ENCODE assay signal across 32 cellular contexts in genomic region chr12:57037264-57037663, GRCh38. TPM values are rescaled to one million over a fixed set of nuclear protein-coding genes. Genes with fewer than 3 reads are reported as not detected.
"Had no signal": no experiment of that assay in that cellular context is flagged by ENCODE, and none has a peak within 500 bp of the region (broad histone marks: within the 10 kb centered on the region; RNA-seq: fewer than 3 reads in every experiment).

No MANE protein-coding gene starts in this region.

- H3K27me3 Mint-ChIP-seq: activated CD4-positive, alpha-beta T cell treated with anti-CD3 and anti-CD28 coated beads, Interleukin-2, amount 10 ng/mL, durations not matched to agents 24 days and 14 days had no signal

- ATAC-seq: activated CD8-positive, alpha-beta T cell treated with anti-CD3 and anti-CD28 coated beads for 36 hours; activated T-cell treated with anti-CD3 and anti-CD28 coated beads, Interleukin-2, amount 50 U/mL, for 72 hours; activated T-helper 17 cell treated with anti-CD3 and anti-CD28 coated beads, Interleukin-2, amount 50 U/mL, for 72 hours; Panc1 had no signal

- H3K4me3 Mint-ChIP-seq: activated CD4-positive, alpha-beta T cell treated with anti-CD3 and anti-CD28 coated beads, Interleukin-2, amount 10 ng/mL, durations not matched to agents 24 days and 14 days; activated CD8-positive, alpha-beta T cell treated with anti-CD3 and anti-CD28 coated beads for 36 hours; activated naive CD8-positive, alpha-beta T cell treated with anti-CD3 and anti-CD28 coated beads for 36 hours; activated T-cell treated with anti-CD3 and anti-CD28 coated beads, Interleukin-2, amount 50 U/mL, for 72 hours; activated T-helper 17 cell treated with anti-CD3 and anti-CD28 coated beads, Interleukin-2, amount 50 U/mL, for 72 hours had no signal

- H3K36me3 ChIP-seq: ascending aorta, cardiac muscle cell, SJCRH30, WERI-Rb-1 had no signal

- H3K9me3 Mint-ChIP-seq: activated CD4-positive, alpha-beta T cell treated with anti-CD3 and anti-CD28 coated beads, Interleukin-2, amount 10 ng/mL, durations not matched to agents 24 days and 14 days; activated CD8-positive, alpha-beta T cell treated with anti-CD3 and anti-CD28 coated beads for 36 hours; activated naive CD8-positive, alpha-beta T cell treated with anti-CD3 and anti-CD28 coated beads for 36 hours; activated T-cell treated with anti-CD3 and anti-CD28 coated beads, Interleukin-2, amount 50 U/mL, for 72 hours; activated T-helper 17 cell treated with anti-CD3 and anti-CD28 coated beads, Interleukin-2, amount 50 U/mL, for 72 hours had no signal

- H3K36me3 Mint-ChIP-seq: activated naive CD8-positive, alpha-beta T cell treated with anti-CD3 and anti-CD28 coated beads for 36 hours had no signal

- H3K4me1 ChIP-seq: ascending aorta, SJCRH30 had no signal

- H3K4me3 ChIP-seq: ascending aorta, cardiac muscle cell, SJCRH30, SK-N-MC had no signal

- H3K9me3 ChIP-seq: ascending aorta, SJCRH30 had no signal

- H3K27ac ChIP-seq: ascending aorta, cardiac muscle cell, SJCRH30, SK-N-MC, WERI-Rb-1 had no signal

- H3K4me1 Mint-ChIP-seq: activated naive CD8-positive, alpha-beta T cell treated with anti-CD3 and anti-CD28 coated beads for 36 hours; activated T-helper 17 cell treated with anti-CD3 and anti-CD28 coated beads, Interleukin-2, amount 50 U/mL, for 72 hours had no signal

- H3K27me3 ChIP-seq: ascending aorta, cardiac muscle cell had no signal

- DNase-seq: activated CD4-positive, alpha-beta T cell treated with anti-CD3 and anti-CD28 coated beads, Interleukin-2, amount 10 ng/mL, durations not matched to agents 24 days and 14 days; activated CD4-positive, alpha-beta T cell treated with anti-CD3 and anti-CD28 coated beads, Interleukin-2, amount 50 U/mL, for 4 hours; activated CD8-positive, alpha-beta T cell treated with anti-CD3 and anti-CD28 coated beads for 36 hours; activated effector memory CD4-positive, alpha-beta T cell treated with anti-CD3 and anti-CD28 coated beads, Interleukin-2, amount 50 U/mL, for 16 hours; activated naive CD4-positive, alpha-beta T cell; activated naive CD4-positive, alpha-beta T cell treated with anti-CD3 and anti-CD28 coated beads, Interleukin-2, amount 50 U/mL, for 16 hours; activated naive CD8-positive, alpha-beta T cell treated with anti-CD3 and anti-CD28 coated beads for 36 hours; activated T-cell treated with anti-CD3 and anti-CD28 coated beads, Interleukin-2, amount 50 U/mL, for 1 hour; activated T-cell treated with anti-CD3 and anti-CD28 coated beads, Interleukin-2, amount 50 U/mL, for 72 hours; amygdala; NCI-H1092 treated with DMSO at 0.1 percent for 48 hours; NCI-H1417; NCI-H146; NCI-H187; NCI-H2029 treated with DMSO at 0.1 percent for 48 hours; NCI-H2107; NCI-H345; NCI-H510A; NCI-H526; SHP77; SJCRH30; T1000; WERI-Rb-1 had no signal

- H3K27ac Mint-ChIP-seq: activated CD4-positive, alpha-beta T cell treated with anti-CD3 and anti-CD28 coated beads, Interleukin-2, amount 10 ng/mL, durations not matched to agents 24 days and 14 days; activated CD8-positive, alpha-beta T cell treated with anti-CD3 and anti-CD28 coated beads for 36 hours; activated naive CD8-positive, alpha-beta T cell treated with anti-CD3 and anti-CD28 coated beads for 36 hours; activated T-cell treated with anti-CD3 and anti-CD28 coated beads, Interleukin-2, amount 50 U/mL, for 72 hours; activated T-helper 17 cell treated with anti-CD3 and anti-CD28 coated beads, Interleukin-2, amount 50 U/mL, for 72 hours had no signal

RNA-seq across cellular contexts. Expression of gene MYO1A, which starts 12.7 kb away (rescaled TPM):
- total RNA-seq: ascending aorta, cardiac muscle cell, M059J, RPMI7951 had no signal

RNA-seq across cellular contexts. Expression of gene TAC3, which starts 20.9 kb away (rescaled TPM):
- total RNA-seq: activated CD4-positive, alpha-beta T cell treated with anti-CD3 and anti-CD28 coated beads, Interleukin-2, amount 10 ng/mL, durations not matched to agents 24 days and 14 days; ascending aorta; M059J; RPMI7951; SJCRH30; T-helper 2 cell treated with Interferon-gamma antibody and Interleukin-4, amounts not matched to agents 100 ng/mL and 5 ng/mL, for 36 hours had no signal
- polyA plus RNA-seq: adipose tissue had no signal
